19 cellular contexts compared by ENCODE assay signal in genomic region chr1:10516244-10516643, GRCh38. TPM values are rescaled to one million over a fixed set of nuclear protein-coding genes. Genes with fewer than 3 reads are reported as not detected.
A peak's percentile ranks its signal among the peaks of the same experiment; 100 is the strongest.
DNase-seq lines count a peak whose midpoint lies in the region; ATAC-seq and TF ChIP-seq lines count a peak whose summit lies in the region.
"Had no signal": no experiment of that assay in that cellular context is flagged by ENCODE, and none has a peak within 500 bp of the region (broad histone marks: within the 10 kb centered on the region; RNA-seq: fewer than 3 reads in every experiment).

No MANE protein-coding gene starts in this region.

- no peaks in the 10 kb centered on the region for H3K27me3 ChIP-seq in Panc1 (ENCODE audit: control insufficient read depth, insufficient read depth, low read length)
- H3K27me3 ChIP-seq: left lung, SJCRH30 had no signal

- POLR2A ChIA-PET in Panc1 (lab: Charles Lee) = no interaction called here
- POLR2A ChIA-PET in OCI-LY7 (lab: Charles Lee) = no interaction called here

- ATAC-seq in Panc1 (no peak), sciatic nerve (no peak)
- ATAC-seq: PC-3, WTC11 had no signal

- H3K4me2 ChIP-seq in OCI-LY7 (ENCODE audit: low read length) = no peak overlapping the region
- H3K4me2 ChIP-seq: smooth muscle cell had no signal

- TF ChIP-seq CTCF in C4-2B (conservative IDR thresholded peaks at IDR 0.05) (no peak), Panc1 (IDR thresholded peaks at IDR 0.05) (no peak), OCI-LY7 (conservative IDR thresholded peaks at IDR 0.05; ENCODE audit: low read length) (no peak)

- in situ Hi-C loops in Panc1 (cut with HindIII; ENCODE audit: low pct_unique_long_range_greater_than_20kb, low sequenced_read_pairs) = no loop called here

- no peak overlapping the region for H2AFZ ChIP-seq in OCI-LY7 (ENCODE audit: low read length)

- H3K4me1 Mint-ChIP-seq in immature natural killer cell = peaks cover 60 to 71% of the 10 kb centered on the region in 2 donors

- peaks cover 16% of the 10 kb centered on the region; the same call in 1 of the 2 replicates for H4K20me1 ChIP-seq in OCI-LY7 (ENCODE audit: insufficient read depth, low read length)

- H3K27me3 Mint-ChIP-seq in immature natural killer cell (ENCODE audit: low read depth in 3 of 3) = peaks cover 4 to 7% (median 6%) of the 10 kb centered on the region in 3 donors
- H3K27me3 Mint-ChIP-seq: activated CD4-positive, alpha-beta memory T cell treated with anti-CD3 and anti-CD28 coated beads, Interleukin-2, amount 10 ng/mL, durations not matched to agents 7 days and 5 days; activated naive CD4-positive, alpha-beta T cell treated with anti-CD3 and anti-CD28 coated beads, Interleukin-2, amount 50 U/mL, for 24 hours had no signal

- peak overlapping the region; percentile 74 for H3K27ac ChIP-seq in C4-2B
- H3K27ac ChIP-seq in Panc1 (ENCODE audit: low read length) = peak overlapping the region; percentile 94
- H3K27ac ChIP-seq in OCI-LY7 (ENCODE audit: low read depth, low read length, poor library complexity, severe bottlenecking) = no peak overlapping the region
- H3K27ac ChIP-seq: SJCRH30 had no signal

- DNase-seq in Panc1 (ENCODE audit: low read depth, low spot score) (no peak), immature natural killer cell (no peak), sciatic nerve (ENCODE audit: low spot score) (peak; percentile 8), DMS 273 treated with DMSO at 0.1 percent for 48 hours (lab: John Stamatoyannopoulos, UW) (no peak), OCI-LY7 (ENCODE audit: low spot score) (no peak), NCI-H1105 treated with DMSO at 0.1 percent for 48 hours (lab: John Stamatoyannopoulos, UW) (no peak)
- DNase-seq in activated naive CD4-positive, alpha-beta T cell (lab: John Stamatoyannopoulos, UW) = no peak
- DNase-seq: activated CD4-positive, alpha-beta memory T cell treated with anti-CD3 and anti-CD28 coated beads, Interleukin-2, amount 10 ng/mL, durations not matched to agents 7 days and 5 days; H9; NCI-H2029; NCI-H226; PC-3; SJCRH30; stimulated activated CD4-positive, alpha-beta T cell treated with anti-CD3 and anti-CD28 coated beads, Interleukin-4, amount 100 ng/mL, for 24 hours had no signal

- H3K9me3 ChIP-seq in Panc1 (ENCODE audit: control insufficient read depth, insufficient read depth, low read depth, low read length) (no peaks in the 10 kb centered on the region), OCI-LY7 (ENCODE audit: low read length) (no peaks in the 10 kb centered on the region)
- H3K9me3 ChIP-seq: left lung, SJCRH30 had no signal

- H3K27ac Mint-ChIP-seq in immature natural killer cell = peak overlapping the region; percentile 71 to 97 (median 89)
- H3K27ac Mint-ChIP-seq: activated CD4-positive, alpha-beta memory T cell treated with anti-CD3 and anti-CD28 coated beads, Interleukin-2, amount 10 ng/mL, durations not matched to agents 7 days and 5 days; activated naive CD4-positive, alpha-beta T cell treated with anti-CD3 and anti-CD28 coated beads, Interleukin-2, amount 50 U/mL, for 24 hours had no signal

- BruUV-seq in Panc1 (replicated peaks; lab: Mats Ljungman, UMichigan) (no TSS peak), OCI-LY7 (replicated peaks; lab: Mats Ljungman, UMichigan) (no TSS peak)

- CTCF ChIA-PET in Panc1 (lab: Charles Lee) (no interaction called here), OCI-LY7 (lab: Charles Lee; ENCODE audit: unreplicated experiment) (interaction anchor here (0.5 kb wide), 1 partner anchor 87 kb away, joined by 3 read pairs; no protein-coding TSS in a partner anchor)

- no peaks in the 10 kb centered on the region for H3K36me3 ChIP-seq in Panc1 (ENCODE audit: control insufficient read depth, insufficient read depth, low read length)
- no peaks in the 10 kb centered on the region; the same call in 1 of the 2 replicates for H3K36me3 ChIP-seq in OCI-LY7 (ENCODE audit: insufficient read depth, low read length)
- H3K36me3 ChIP-seq: left lung, SJCRH30 had no signal

- peaks cover 86% of the 10 kb centered on the region for H3K4me1 ChIP-seq in Panc1 (ENCODE audit: control insufficient read depth, insufficient read depth, low read length)
- H3K4me1 ChIP-seq in OCI-LY7 (ENCODE audit: insufficient read depth, low read length, poor library complexity, severe bottlenecking) = no peaks in the 10 kb centered on the region

- H3K4me3 Mint-ChIP-seq in immature natural killer cell = peak overlapping the region in 2 of 5 donors; percentile 71
- H3K4me3 Mint-ChIP-seq: activated CD4-positive, alpha-beta memory T cell treated with anti-CD3 and anti-CD28 coated beads, Interleukin-2, amount 10 ng/mL, durations not matched to agents 7 days and 5 days; H9; WTC11 had no signal

- intact Hi-C loops in Panc1 (cut with micrococcal nuclease; ENCODE audit: unreplicated experiment) = loop anchor here (10.0 kb wide), 1 partner anchor 109 kb away; no protein-coding TSS in a partner anchor
- intact Hi-C loops in sciatic nerve (cut with DNase I) = no loop called here
- intact Hi-C loops in OCI-LY7 (cut with micrococcal nuclease; ENCODE audit: unreplicated experiment) = no loop called here

- peaks cover 6% of the 10 kb centered on the region; the same call in 1 of the 2 replicates for H3K79me2 ChIP-seq in OCI-LY7 (ENCODE audit: insufficient read depth, low read depth, low read length)

- peaks cover 9 to 15% (median 13%) of the 10 kb centered on the region in 3 donors for H3K36me3 Mint-ChIP-seq in immature natural killer cell

- H3K4me3 ChIP-seq in Panc1 (ENCODE audit: low read depth in 2 of 2, low read length in 2 of 2) (no peak overlapping the region), OCI-LY7 (ENCODE audit: low read depth, low read length, poor library complexity, severe bottlenecking) (no peak overlapping the region)
- H3K4me3 ChIP-seq: left lung, SJCRH30, smooth muscle cell had no signal

- H3K9me3 Mint-ChIP-seq in immature natural killer cell = no peaks in the 10 kb centered on the region
- H3K9me3 Mint-ChIP-seq: activated CD4-positive, alpha-beta memory T cell treated with anti-CD3 and anti-CD28 coated beads, Interleukin-2, amount 10 ng/mL, durations not matched to agents 7 days and 5 days; activated naive CD4-positive, alpha-beta T cell treated with anti-CD3 and anti-CD28 coated beads, Interleukin-2, amount 50 U/mL, for 24 hours; H9; WTC11 had no signal

- no peaks in the 10 kb centered on the region for H3K9me2 ChIP-seq in OCI-LY7 (ENCODE audit: insufficient read depth, low read length)

RNA-seq across cellular contexts. Expression of gene PEX14, which starts 41.5 kb away (rescaled TPM):
- total RNA-seq in Panc1 (2021; ENCODE audit: unreplicated experiment) (36.0 TPM), sciatic nerve (17.9 TPM), OCI-LY7 (2022) (23.8 and 24.3 TPM in 2 replicates)
- 47.5 TPM for polyA plus RNA-seq in Panc1 (2012; ENCODE audit: insufficient read length)
- polyA plus RNA-seq in immature natural killer cell = 1 to 10 TPM; 2.0 to 7.5 (median 4.1) TPM
- 11.9 and 14.6 TPM in 2 replicates for total RNA-seq in OCI-LY7 (2014; rRNA removed; shearing (Covaris generic))

RNA-seq across cellular contexts. Expression of gene DFFA, which starts 43.9 kb away (rescaled TPM):
- total RNA-seq in Panc1 (2021; ENCODE audit: unreplicated experiment) (68.1 TPM), sciatic nerve (31.1 TPM), OCI-LY7 (2022) (70.9 and 79.0 TPM in 2 replicates)
- polyA plus RNA-seq in Panc1 (2012; ENCODE audit: insufficient read length) = 53.3 TPM
- polyA plus RNA-seq in immature natural killer cell = 10 to 100 TPM; 24.9 to 37.6 (median 28.6) TPM
- 58.4 and 64.6 TPM in 2 replicates for total RNA-seq in OCI-LY7 (2014; rRNA removed; shearing (Covaris generic))
